In genomic region chr3:112333002-112333385, GRCh38 we compare ENCODE assay signal across 8 cellular contexts. TPM values are rescaled to one million over a fixed set of nuclear protein-coding genes. Genes with fewer than 3 reads are reported as not detected.
DNase-seq lines count a peak whose midpoint lies in the region; ATAC-seq, FAIRE-seq and TF ChIP-seq lines count a peak whose summit lies in the region.

A gene with protein sequence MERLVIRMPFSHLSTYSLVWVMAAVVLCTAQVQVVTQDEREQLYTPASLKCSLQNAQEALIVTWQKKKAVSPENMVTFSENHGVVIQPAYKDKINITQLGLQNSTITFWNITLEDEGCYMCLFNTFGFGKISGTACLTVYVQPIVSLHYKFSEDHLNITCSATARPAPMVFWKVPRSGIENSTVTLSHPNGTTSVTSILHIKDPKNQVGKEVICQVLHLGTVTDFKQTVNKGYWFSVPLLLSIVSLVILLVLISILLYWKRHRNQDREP (plus strand): TSS chr3:112333156. CDS start chr3:112333213, 57 bp downstream.

- peak within 1 kb of the TSS; percentile 55 to 72 for H3K4me3 ChIP-seq in uterus

- H3K9me3 Mint-ChIP-seq in activated naive CD8-positive, alpha-beta T cell treated with anti-CD3 and anti-CD28 coated beads, Interleukin-2, amount 50 U/mL, for 24 hours = no peaks in the 10 kb centered on the region
- no peaks in the 10 kb centered on the region for H3K9me3 Mint-ChIP-seq in progenitor cell of endocrine pancreas (ENCODE audit: low read depth)

- peak; percentile 47 for ATAC-seq in HG03066 (IDR thresholded peaks at IDR 0.05; ENCODE audit: low read depth, unreplicated experiment)
- peak; percentile 82 for ATAC-seq in activated naive CD8-positive, alpha-beta T cell treated with anti-CD3 and anti-CD28 coated beads, Interleukin-2, amount 50 U/mL, for 24 hours
- peak; percentile 84 to 85 for ATAC-seq in left cardiac atrium

- no peaks in the 10 kb centered on the region for H3K27me3 Mint-ChIP-seq in activated naive CD8-positive, alpha-beta T cell treated with anti-CD3 and anti-CD28 coated beads, Interleukin-2, amount 50 U/mL, for 24 hours
- no peaks in the 10 kb centered on the region for H3K27me3 Mint-ChIP-seq in progenitor cell of endocrine pancreas

- H3K27ac ChIP-seq in uterus = peak within 1 kb of the TSS; percentile 89 to 92

- FAIRE-seq in GM12891 (lab: Jason Lieb, UNC) = no peak

- peak; percentile 32 for DNase-seq in GM12891 (ENCODE audit: insufficient read length, low spot score)
- peak; percentile 67 for DNase-seq in SK-N-DZ (ENCODE audit: low spot score)
- peak; percentile 68 for DNase-seq in activated naive CD8-positive, alpha-beta T cell treated with anti-CD3 and anti-CD28 coated beads, Interleukin-2, amount 50 U/mL, for 24 hours
- DNase-seq in left cardiac atrium = peak; percentile 62
- peak; percentile 58 for DNase-seq in progenitor cell of endocrine pancreas (ENCODE audit: low spot score, unreplicated experiment)
- peak; percentile 70 to 74 for DNase-seq in uterus
- no peak for DNase-seq in SIG-M5 treated with dmso at 0.1 percent for 504 hours (lab: John Stamatoyannopoulos, UW; ENCODE audit: unreplicated experiment)

- TF ChIP-seq CTCF in progenitor cell of endocrine pancreas (IDR thresholded peaks at IDR 0.05; ENCODE audit: unreplicated experiment) (peak; percentile 12), uterus (IDR thresholded peaks at IDR 0.05) (peak in 1 of 4 experiments; percentile 27)

- H3K27me3 ChIP-seq in uterus = no peaks in the 10 kb centered on the region

- peak within 1 kb of the TSS; percentile 88 for H3K27ac Mint-ChIP-seq in activated naive CD8-positive, alpha-beta T cell treated with anti-CD3 and anti-CD28 coated beads, Interleukin-2, amount 50 U/mL, for 24 hours
- H3K27ac Mint-ChIP-seq in progenitor cell of endocrine pancreas = peak within 1 kb of the TSS; percentile 97

- peaks cover 43% of the 10 kb centered on the region for H3K4me1 Mint-ChIP-seq in activated naive CD8-positive, alpha-beta T cell treated with anti-CD3 and anti-CD28 coated beads, Interleukin-2, amount 50 U/mL, for 24 hours
- peaks cover 30% of the 10 kb centered on the region for H3K4me1 Mint-ChIP-seq in progenitor cell of endocrine pancreas (ENCODE audit: low read depth)

- H3K4me1 ChIP-seq in uterus = peaks cover 0 to 6% of the 10 kb centered on the region in 2 donors

- peaks cover 33% of the 10 kb centered on the region for H3K36me3 Mint-ChIP-seq in activated naive CD8-positive, alpha-beta T cell treated with anti-CD3 and anti-CD28 coated beads, Interleukin-2, amount 50 U/mL, for 24 hours (ENCODE audit: low read depth)
- H3K36me3 Mint-ChIP-seq in progenitor cell of endocrine pancreas (ENCODE audit: insufficient read depth) = peaks cover 6% of the 10 kb centered on the region

- H3K9me3 ChIP-seq in uterus = no peaks in the 10 kb centered on the region

- H3K4me3 Mint-ChIP-seq in activated naive CD8-positive, alpha-beta T cell treated with anti-CD3 and anti-CD28 coated beads, Interleukin-2, amount 50 U/mL, for 24 hours = peak within 1 kb of the TSS; percentile 98
- H3K4me3 Mint-ChIP-seq in progenitor cell of endocrine pancreas (ENCODE audit: low read depth) = peak within 1 kb of the TSS; percentile 84

- TF ChIP-seq POLR2A in GM12891 (IDR thresholded peaks at IDR 0.05; ENCODE audit: low read depth, low read length) (peak; percentile 68), uterus (IDR thresholded peaks at IDR 0.05) (peak; percentile 48 to 70)

- intact Hi-C loops in left cardiac atrium (cut with DNase I) (loop anchor here in 1 of 2 donors (10.0 kb wide), 1 partner anchor 172 kb away; no protein-coding TSS in a partner anchor), uterus (cut with DNase I; ENCODE audit: low total_unique reads) (no loop called here)

- H3K36me3 ChIP-seq in uterus = no peaks in the 10 kb centered on the region

TF ChIP-seq in GM12891, 5 proteins besides CTCF, POLR2A, EP300 and RAD21:
- no peak for TF ChIP-seq POU2F2 (IDR thresholded peaks at IDR 0.05; ENCODE audit: low read depth, low read length)
- TF ChIP-seq POLR2AphosphoS5 (IDR thresholded peaks at IDR 0.05; ENCODE audit: low read depth, low read length) = no peak
- TF ChIP-seq SPI1 (IDR thresholded peaks at IDR 0.05; ENCODE audit: low read depth, low read length) = no peak
- TF ChIP-seq TAF1 (IDR thresholded peaks at IDR 0.05; ENCODE audit: low read depth, low read length) = 0 out of 2 replicates have a peak, but pooled peaks have one; percentile 28
- no peak for TF ChIP-seq PAX5 (IDR thresholded peaks at IDR 0.05; ENCODE audit: insufficient read depth, low read length, severe bottlenecking)

RNA-seq across cellular contexts. Expression of the gene that starts here (rescaled TPM):
- polyA plus RNA-seq in GM12891 (2012; ENCODE audit: low read depth, missing spikeins) = 21.5 TPM
- 3.9 and 6.8 TPM in 2 replicates for polyA plus RNA-seq in SK-N-DZ (2014; cell fraction: cytosol; rRNA removed)
- 1.9 and 4.7 TPM in 2 replicates for polyA plus RNA-seq in SK-N-DZ (2014; cell fraction: nucleus; rRNA removed)
- 1 to 10 TPM; 5.8 to 6.7 TPM for total RNA-seq in left cardiac atrium
- total RNA-seq in progenitor cell of endocrine pancreas = 37.4 and 42.1 TPM in 2 replicates
- 10 to 100 TPM; 15.6 to 31.8 (median 23.6) TPM for total RNA-seq in uterus
